ENCODE assay signal across 8 cellular contexts in the genomic region with DNA sequence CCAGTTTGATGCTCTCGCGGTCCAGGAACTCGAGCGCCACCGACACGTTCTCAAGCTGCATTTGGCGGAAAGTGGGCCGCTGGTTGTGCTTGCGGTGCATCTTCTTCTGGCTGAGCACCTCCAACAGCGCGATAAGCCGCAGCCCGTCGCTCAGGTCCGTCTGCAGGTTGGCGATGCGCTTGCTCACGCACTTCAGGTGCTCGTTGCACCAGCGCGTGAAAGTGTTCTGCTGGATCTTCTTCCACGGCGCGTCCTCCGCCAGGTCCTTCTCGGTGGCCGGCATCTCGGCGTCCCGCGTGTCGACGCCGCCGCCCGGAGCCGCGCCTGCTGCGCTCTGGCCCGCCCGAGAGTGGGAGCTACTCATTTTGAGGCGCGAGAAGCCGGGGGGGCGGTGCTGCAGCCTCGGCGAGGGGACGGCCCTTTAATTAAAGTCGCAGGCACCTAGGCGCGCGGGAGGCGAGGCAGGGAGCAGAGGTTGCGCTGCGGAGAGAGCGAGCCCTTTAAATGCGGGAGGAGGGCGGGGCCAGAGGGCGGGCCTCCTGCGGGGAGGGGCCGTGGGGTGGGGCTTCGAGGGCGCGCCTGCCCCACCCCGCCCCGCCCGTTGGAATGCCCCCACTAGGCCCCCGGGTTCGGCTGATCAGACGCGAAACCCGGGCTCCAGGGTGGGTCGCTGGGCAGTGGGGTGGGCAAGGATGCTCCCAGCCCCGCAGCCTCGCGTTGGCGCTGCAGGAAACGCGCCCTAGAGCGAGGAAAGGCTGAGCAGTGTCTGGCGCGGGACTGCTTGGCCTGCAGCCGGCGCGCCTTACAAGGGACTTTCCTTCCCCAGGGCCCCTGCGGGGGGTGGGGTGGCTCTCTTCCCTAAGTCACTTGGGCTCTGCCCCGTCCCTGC. TPM values are rescaled to one million over a fixed set of nuclear protein-coding genes. Genes with fewer than 3 reads are reported as not detected.
DNase-seq lines count a peak whose midpoint lies in the region; ATAC-seq, FAIRE-seq and TF ChIP-seq lines count a peak whose summit lies in the region.

No MANE protein-coding gene starts in this region.

- H3K27ac Mint-ChIP-seq in activated T-cell treated with anti-CD3 and anti-CD28 coated beads, Interleukin-2, amount 50 U/mL, for 72 hours: no peak overlapping the region
- H3K27ac Mint-ChIP-seq in naive thymus-derived CD8-positive, alpha-beta T cell: peak overlapping the region in 9 of 10 donors; percentile 25 to 92 (median 77)
- peak overlapping the region; percentile 87 for H3K27ac Mint-ChIP-seq in stimulated activated memory B cell treated with anti-CD40 and anti-IgM and Interleukin-4, amounts not matched to agents 10 μg/mL and 1 μg/mL and 100 μg/mL, for 72 hours

- no peak for FAIRE-seq in D721Med (lab: Jason Lieb, UNC)

- H3K36me3 Mint-ChIP-seq in activated T-cell treated with anti-CD3 and anti-CD28 coated beads, Interleukin-2, amount 50 U/mL, for 72 hours (ENCODE audit: insufficient read depth in 2 of 2): peaks cover 4% of the 10 kb centered on the region in 2 donors
- H3K36me3 Mint-ChIP-seq in naive thymus-derived CD8-positive, alpha-beta T cell: peaks cover 0 to 10% (median 0%) of the 10 kb centered on the region in 3 donors
- H3K36me3 Mint-ChIP-seq in stimulated activated memory B cell treated with anti-CD40 and anti-IgM and Interleukin-4, amounts not matched to agents 10 μg/mL and 1 μg/mL and 100 μg/mL, for 72 hours: peaks cover 13% of the 10 kb centered on the region

- POLR2A ChIA-PET in naive thymus-derived CD8-positive, alpha-beta T cell (lab: Charles Lee): interaction anchor here (0.6 to 7.1 kb wide), 16 partner anchors 8 to 399 kb away, joined by 3 to 101 read pairs (median 8); partner anchors contain the start of genes EMD, HCFC1, RPL10 and SLC10A3

- no peaks in the 10 kb centered on the region for H3K27me3 Mint-ChIP-seq in activated T-cell treated with anti-CD3 and anti-CD28 coated beads, Interleukin-2, amount 50 U/mL, for 72 hours (ENCODE audit: low read depth)
- H3K27me3 Mint-ChIP-seq in naive thymus-derived CD8-positive, alpha-beta T cell: no peaks in the 10 kb centered on the region
- no peaks in the 10 kb centered on the region for H3K27me3 Mint-ChIP-seq in stimulated activated memory B cell treated with anti-CD40 and anti-IgM and Interleukin-4, amounts not matched to agents 10 μg/mL and 1 μg/mL and 100 μg/mL, for 72 hours

- H3K4me3 ChIP-seq in Jurkat, Clone E6-1 (ENCODE audit: low read length): peak overlapping the region; percentile 81

- DNase-seq in D721Med (ENCODE audit: insufficient read length, low spot score) (peak; percentile 71), fibroblast of gingiva (ENCODE audit: low read depth) (peak; percentile 95)
- DNase-seq in Jurkat, Clone E6-1 (ENCODE audit: low read depth, low spot score): peak; percentile 86
- peak; percentile 91 to 94 for DNase-seq in activated T-cell treated with anti-CD3 and anti-CD28 coated beads, Interleukin-2, amount 50 U/mL, for 72 hours
- DNase-seq in naive thymus-derived CD8-positive, alpha-beta T cell: peak; percentile 80 to 96 (median 88)

- no peaks in the 10 kb centered on the region for H3K9me3 Mint-ChIP-seq in activated T-cell treated with anti-CD3 and anti-CD28 coated beads, Interleukin-2, amount 50 U/mL, for 72 hours
- H3K9me3 Mint-ChIP-seq in naive thymus-derived CD8-positive, alpha-beta T cell: no peaks in the 10 kb centered on the region
- no peaks in the 10 kb centered on the region for H3K9me3 Mint-ChIP-seq in stimulated activated memory B cell treated with anti-CD40 and anti-IgM and Interleukin-4, amounts not matched to agents 10 μg/mL and 1 μg/mL and 100 μg/mL, for 72 hours

- H3K4me3 Mint-ChIP-seq in activated T-cell treated with anti-CD3 and anti-CD28 coated beads, Interleukin-2, amount 50 U/mL, for 72 hours: peak overlapping the region; percentile 80 to 87
- H3K4me3 Mint-ChIP-seq in naive thymus-derived CD8-positive, alpha-beta T cell: peak overlapping the region; percentile 78 to 96 (median 85)
- peak overlapping the region; percentile 90 for H3K4me3 Mint-ChIP-seq in stimulated activated memory B cell treated with anti-CD40 and anti-IgM and Interleukin-4, amounts not matched to agents 10 μg/mL and 1 μg/mL and 100 μg/mL, for 72 hours

- H3K4me1 Mint-ChIP-seq in activated T-cell treated with anti-CD3 and anti-CD28 coated beads, Interleukin-2, amount 50 U/mL, for 72 hours (ENCODE audit: low read depth): peaks cover 16% of the 10 kb centered on the region
- peaks cover 4 to 30% (median 22%) of the 10 kb centered on the region in 4 donors for H3K4me1 Mint-ChIP-seq in naive thymus-derived CD8-positive, alpha-beta T cell
- peaks cover 24% of the 10 kb centered on the region for H3K4me1 Mint-ChIP-seq in stimulated activated memory B cell treated with anti-CD40 and anti-IgM and Interleukin-4, amounts not matched to agents 10 μg/mL and 1 μg/mL and 100 μg/mL, for 72 hours

- no peak for TF ChIP-seq CTCF in D721Med (IDR thresholded peaks at IDR 0.05; ENCODE audit: insufficient read depth, missing control alignments)

- ATAC-seq in GM21576 (IDR thresholded peaks at IDR 0.05; ENCODE audit: unreplicated experiment): peak; percentile 57
- peak; percentile 53 to 60 for ATAC-seq in activated T-cell treated with anti-CD3 and anti-CD28 coated beads, Interleukin-2, amount 50 U/mL, for 72 hours (replicated peaks in 1 of 2)
- peak; percentile 61 to 71 for ATAC-seq in naive thymus-derived CD8-positive, alpha-beta T cell
- ATAC-seq in stimulated activated memory B cell treated with anti-CD40 and anti-IgM and Interleukin-4, amounts not matched to agents 10 μg/mL and 1 μg/mL and 100 μg/mL, for 72 hours: peak; percentile 84

TF ChIP-seq in PFSK-1, 5 proteins besides CTCF, POLR2A, EP300 and RAD21 (continues in another document):
- TF ChIP-seq, protein P1, sequence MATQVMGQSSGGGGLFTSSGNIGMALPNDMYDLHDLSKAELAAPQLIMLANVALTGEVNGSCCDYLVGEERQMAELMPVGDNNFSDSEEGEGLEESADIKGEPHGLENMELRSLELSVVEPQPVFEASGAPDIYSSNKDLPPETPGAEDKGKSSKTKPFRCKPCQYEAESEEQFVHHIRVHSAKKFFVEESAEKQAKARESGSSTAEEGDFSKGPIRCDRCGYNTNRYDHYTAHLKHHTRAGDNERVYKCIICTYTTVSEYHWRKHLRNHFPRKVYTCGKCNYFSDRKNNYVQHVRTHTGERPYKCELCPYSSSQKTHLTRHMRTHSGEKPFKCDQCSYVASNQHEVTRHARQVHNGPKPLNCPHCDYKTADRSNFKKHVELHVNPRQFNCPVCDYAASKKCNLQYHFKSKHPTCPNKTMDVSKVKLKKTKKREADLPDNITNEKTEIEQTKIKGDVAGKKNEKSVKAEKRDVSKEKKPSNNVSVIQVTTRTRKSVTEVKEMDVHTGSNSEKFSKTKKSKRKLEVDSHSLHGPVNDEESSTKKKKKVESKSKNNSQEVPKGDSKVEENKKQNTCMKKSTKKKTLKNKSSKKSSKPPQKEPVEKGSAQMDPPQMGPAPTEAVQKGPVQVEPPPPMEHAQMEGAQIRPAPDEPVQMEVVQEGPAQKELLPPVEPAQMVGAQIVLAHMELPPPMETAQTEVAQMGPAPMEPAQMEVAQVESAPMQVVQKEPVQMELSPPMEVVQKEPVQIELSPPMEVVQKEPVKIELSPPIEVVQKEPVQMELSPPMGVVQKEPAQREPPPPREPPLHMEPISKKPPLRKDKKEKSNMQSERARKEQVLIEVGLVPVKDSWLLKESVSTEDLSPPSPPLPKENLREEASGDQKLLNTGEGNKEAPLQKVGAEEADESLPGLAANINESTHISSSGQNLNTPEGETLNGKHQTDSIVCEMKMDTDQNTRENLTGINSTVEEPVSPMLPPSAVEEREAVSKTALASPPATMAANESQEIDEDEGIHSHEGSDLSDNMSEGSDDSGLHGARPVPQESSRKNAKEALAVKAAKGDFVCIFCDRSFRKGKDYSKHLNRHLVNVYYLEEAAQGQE (IDR thresholded peaks at IDR 0.05; ENCODE audit: insufficient read depth in 1 of 2, low read depth in 2 of 2, low read length in 2 of 2): 0 out of 4 replicates have a peak, but pooled peaks of 1 of the 2 experiments have one; percentile 48
- TF ChIP-seq SIN3A (IDR thresholded peaks at IDR 0.05; ENCODE audit: borderline replicate concordance, insufficient read depth, low read length): no peak
- TF ChIP-seq TAF1 (IDR thresholded peaks at IDR 0.05; ENCODE audit: borderline replicate concordance, insufficient read depth, low read length): peak; percentile 83; the same call in 1 of the 2 replicates

RNA-seq across cellular contexts. Expression of gene FLNA, which starts 3.3 kb away (rescaled TPM):
- 361 TPM for polyA plus RNA-seq in Jurkat, Clone E6-1 (2012; ENCODE audit: insufficient read depth, insufficient read length)
- polyA plus RNA-seq in PFSK-1 (2012; ENCODE audit: insufficient read length, low read depth): 697 TPM
- total RNA-seq in activated T-cell treated with anti-CD3 and anti-CD28 coated beads, Interleukin-2, amount 50 U/mL, for 72 hours: 100 to 1,000 TPM; 755 to 777 TPM
- 100 to 1,000 TPM; 613 to 633 TPM for total RNA-seq in naive thymus-derived CD8-positive, alpha-beta T cell
- 100 to 1,000 TPM; 156 to 341 (median 169) TPM for polyA plus RNA-seq in naive thymus-derived CD8-positive, alpha-beta T cell

RNA-seq across cellular contexts. Expression of gene EMD, which starts 8.0 kb away (rescaled TPM):
- polyA plus RNA-seq in Jurkat, Clone E6-1 (2012; ENCODE audit: insufficient read depth, insufficient read length): 95.4 TPM
- 181 TPM for polyA plus RNA-seq in PFSK-1 (2012; ENCODE audit: insufficient read length, low read depth)
- total RNA-seq in activated T-cell treated with anti-CD3 and anti-CD28 coated beads, Interleukin-2, amount 50 U/mL, for 72 hours: 10 to 100 TPM; 91.0 to 92.9 TPM
- 10 to 100 TPM; 90.4 to 95.4 TPM for total RNA-seq in naive thymus-derived CD8-positive, alpha-beta T cell
- 10 to 100 TPM; 35.5 to 37.1 (median 35.7) TPM for polyA plus RNA-seq in naive thymus-derived CD8-positive, alpha-beta T cell

RNA-seq across cellular contexts. Expression of gene RPL10, which starts 27.1 kb away (rescaled TPM):
- polyA plus RNA-seq in Jurkat, Clone E6-1 (2012; ENCODE audit: insufficient read depth, insufficient read length): 3,019 TPM
- 4,693 TPM for polyA plus RNA-seq in PFSK-1 (2012; ENCODE audit: insufficient read length, low read depth)
- total RNA-seq in activated T-cell treated with anti-CD3 and anti-CD28 coated beads, Interleukin-2, amount 50 U/mL, for 72 hours: 1,000 to 10,000 TPM; 3,958 to 4,635 TPM
- total RNA-seq in naive thymus-derived CD8-positive, alpha-beta T cell: 1,000 to 10,000 TPM; 4,733 to 4,862 TPM
- polyA plus RNA-seq in naive thymus-derived CD8-positive, alpha-beta T cell: 1,000 to 10,000 TPM; 5,585 to 7,081 (median 6,663) TPM

RNA-seq across cellular contexts. Expression of gene DNASE1L1, which starts 37.9 kb away (rescaled TPM):
- 3.9 TPM for polyA plus RNA-seq in Jurkat, Clone E6-1 (2012; ENCODE audit: insufficient read depth, insufficient read length)
- 16.1 TPM for polyA plus RNA-seq in PFSK-1 (2012; ENCODE audit: insufficient read length, low read depth)
- total RNA-seq in activated T-cell treated with anti-CD3 and anti-CD28 coated beads, Interleukin-2, amount 50 U/mL, for 72 hours: 10 to 100 TPM in 1 of 2 donors, 1 to 10 TPM in 1; 9.3 to 11.4 TPM
- total RNA-seq in naive thymus-derived CD8-positive, alpha-beta T cell: 10 to 100 TPM; 16.6 to 19.9 TPM
- polyA plus RNA-seq in naive thymus-derived CD8-positive, alpha-beta T cell: 10 to 100 TPM; 12.7 to 15.3 (median 12.8) TPM

RNA-seq across cellular contexts. Expression of gene TAFAZZIN, which starts 40.2 kb away (rescaled TPM):
- 70.4 TPM for polyA plus RNA-seq in Jurkat, Clone E6-1 (2012; ENCODE audit: insufficient read depth, insufficient read length)
- 55.3 TPM for polyA plus RNA-seq in PFSK-1 (2012; ENCODE audit: insufficient read length, low read depth)
- 100 to 1,000 TPM in 1 of 2 donors, 10 to 100 TPM in 1; 89.0 to 106 TPM for total RNA-seq in activated T-cell treated with anti-CD3 and anti-CD28 coated beads, Interleukin-2, amount 50 U/mL, for 72 hours
- 100 to 1,000 TPM; 111 to 112 TPM for total RNA-seq in naive thymus-derived CD8-positive, alpha-beta T cell
- polyA plus RNA-seq in naive thymus-derived CD8-positive, alpha-beta T cell: 10 to 100 TPM; 29.3 to 39.8 (median 37.8) TPM

Comparison
In these comparisons a context has a peak if more than half of its experiments do, and no peak if none do; other contexts are left out.
1. Peak in every context shown above with its lines: DNase-seq, ATAC-seq and H3K4me3 ChIP-seq.